Comparison of ENCODE assay signal across 1 cellular context in genomic region chr4:94536649-94537464, GRCh38.
TF ChIP-seq lines count a peak whose summit lies in the region.

No MANE protein-coding gene starts in this region.

TF ChIP-seq in GM23338, 12 proteins besides CTCF, POLR2A, EP300 and RAD21 (continued from another document):
- TF ChIP-seq REST (IDR thresholded peaks at IDR 0.05; ENCODE audit: unreplicated experiment) (no peak), ZNF331 (CRISPR knock-in tag; IDR thresholded peaks at IDR 0.05; ENCODE audit: low read depth) (no peak)
- TF ChIP-seq, protein P1, sequence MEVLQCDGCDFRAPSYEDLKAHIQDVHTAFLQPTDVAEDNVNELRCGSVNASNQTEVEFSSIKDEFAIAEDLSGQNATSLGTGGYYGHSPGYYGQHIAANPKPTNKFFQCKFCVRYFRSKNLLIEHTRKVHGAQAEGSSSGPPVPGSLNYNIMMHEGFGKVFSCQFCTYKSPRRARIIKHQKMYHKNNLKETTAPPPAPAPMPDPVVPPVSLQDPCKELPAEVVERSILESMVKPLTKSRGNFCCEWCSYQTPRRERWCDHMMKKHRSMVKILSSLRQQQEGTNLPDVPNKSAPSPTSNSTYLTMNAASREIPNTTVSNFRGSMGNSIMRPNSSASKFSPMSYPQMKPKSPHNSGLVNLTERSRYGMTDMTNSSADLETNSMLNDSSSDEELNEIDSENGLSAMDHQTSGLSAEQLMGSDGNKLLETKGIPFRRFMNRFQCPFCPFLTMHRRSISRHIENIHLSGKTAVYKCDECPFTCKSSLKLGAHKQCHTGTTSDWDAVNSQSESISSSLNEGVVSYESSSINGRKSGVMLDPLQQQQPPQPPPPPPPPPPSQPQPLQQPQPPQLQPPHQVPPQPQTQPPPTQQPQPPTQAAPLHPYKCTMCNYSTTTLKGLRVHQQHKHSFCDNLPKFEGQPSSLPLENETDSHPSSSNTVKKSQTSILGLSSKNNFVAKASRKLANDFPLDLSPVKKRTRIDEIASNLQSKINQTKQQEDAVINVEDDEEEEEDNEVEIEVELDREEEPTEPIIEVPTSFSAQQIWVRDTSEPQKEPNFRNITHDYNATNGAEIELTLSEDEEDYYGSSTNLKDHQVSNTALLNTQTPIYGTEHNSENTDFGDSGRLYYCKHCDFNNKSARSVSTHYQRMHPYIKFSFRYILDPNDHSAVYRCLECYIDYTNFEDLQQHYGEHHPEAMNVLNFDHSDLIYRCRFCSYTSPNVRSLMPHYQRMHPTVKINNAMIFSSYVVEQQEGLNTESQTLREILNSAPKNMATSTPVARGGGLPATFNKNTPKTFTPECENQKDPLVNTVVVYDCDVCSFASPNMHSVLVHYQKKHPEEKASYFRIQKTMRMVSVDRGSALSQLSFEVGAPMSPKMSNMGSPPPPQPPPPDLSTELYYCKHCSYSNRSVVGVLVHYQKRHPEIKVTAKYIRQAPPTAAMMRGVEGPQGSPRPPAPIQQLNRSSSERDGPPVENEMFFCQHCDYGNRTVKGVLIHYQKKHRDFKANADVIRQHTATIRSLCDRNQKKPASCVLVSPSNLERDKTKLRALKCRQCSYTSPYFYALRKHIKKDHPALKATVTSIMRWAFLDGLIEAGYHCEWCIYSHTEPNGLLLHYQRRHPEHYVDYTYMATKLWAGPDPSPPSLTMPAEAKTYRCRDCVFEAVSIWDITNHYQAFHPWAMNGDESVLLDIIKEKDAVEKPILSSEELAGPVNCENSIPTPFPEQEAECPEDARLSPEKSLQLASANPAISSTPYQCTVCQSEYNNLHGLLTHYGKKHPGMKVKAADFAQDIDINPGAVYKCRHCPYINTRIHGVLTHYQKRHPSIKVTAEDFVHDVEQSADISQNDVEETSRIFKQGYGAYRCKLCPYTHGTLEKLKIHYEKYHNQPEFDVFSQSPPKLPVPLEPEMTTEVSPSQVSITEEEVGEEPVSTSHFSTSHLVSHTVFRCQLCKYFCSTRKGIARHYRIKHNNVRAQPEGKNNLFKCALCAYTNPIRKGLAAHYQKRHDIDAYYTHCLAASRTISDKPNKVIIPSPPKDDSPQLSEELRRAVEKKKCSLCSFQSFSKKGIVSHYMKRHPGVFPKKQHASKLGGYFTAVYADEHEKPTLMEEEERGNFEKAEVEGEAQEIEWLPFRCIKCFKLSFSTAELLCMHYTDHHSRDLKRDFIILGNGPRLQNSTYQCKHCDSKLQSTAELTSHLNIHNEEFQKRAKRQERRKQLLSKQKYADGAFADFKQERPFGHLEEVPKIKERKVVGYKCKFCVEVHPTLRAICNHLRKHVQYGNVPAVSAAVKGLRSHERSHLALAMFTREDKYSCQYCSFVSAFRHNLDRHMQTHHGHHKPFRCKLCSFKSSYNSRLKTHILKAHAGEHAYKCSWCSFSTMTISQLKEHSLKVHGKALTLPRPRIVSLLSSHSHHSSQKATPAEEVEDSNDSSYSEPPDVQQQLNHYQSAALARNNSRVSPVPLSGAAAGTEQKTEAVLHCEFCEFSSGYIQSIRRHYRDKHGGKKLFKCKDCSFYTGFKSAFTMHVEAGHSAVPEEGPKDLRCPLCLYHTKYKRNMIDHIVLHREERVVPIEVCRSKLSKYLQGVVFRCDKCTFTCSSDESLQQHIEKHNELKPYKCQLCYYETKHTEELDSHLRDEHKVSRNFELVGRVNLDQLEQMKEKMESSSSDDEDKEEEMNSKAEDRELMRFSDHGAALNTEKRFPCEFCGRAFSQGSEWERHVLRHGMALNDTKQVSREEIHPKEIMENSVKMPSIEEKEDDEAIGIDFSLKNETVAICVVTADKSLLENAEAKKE (CRISPR knock-in tag; IDR thresholded peaks at IDR 0.05), result no peak
